In genomic region chr16:57167951-57168350, GRCh38 we compare ENCODE assay signal across 8 cellular contexts. TPM values are rescaled to one million over a fixed set of nuclear protein-coding genes. Genes with fewer than 3 reads are reported as not detected.
DNase-seq lines count a peak whose midpoint lies in the region; ATAC-seq and TF ChIP-seq lines count a peak whose summit lies in the region.

No MANE protein-coding gene starts in this region.

- H3K4me1 ChIP-seq in OCI-LY7 (ENCODE audit: insufficient read depth, low read length, poor library complexity, severe bottlenecking) (peaks cover 10% of the 10 kb centered on the region), mesendoderm (ENCODE audit: control insufficient read depth, low read depth, low read length) (no peaks in the 10 kb centered on the region)

- no peak overlapping the region for H2AK5ac ChIP-seq in mesendoderm (ENCODE audit: low read length)

- H4K8ac ChIP-seq in mesendoderm (ENCODE audit: low read depth, low read length), result no peak overlapping the region

- no peak overlapping the region for H3K18ac ChIP-seq in mesendoderm (ENCODE audit: low read length)

- H3K36me3 ChIP-seq in OCI-LY7 (ENCODE audit: insufficient read depth, low read length), result peaks cover 91% of the 10 kb centered on the region
- peaks cover 12% of the 10 kb centered on the region for H3K36me3 ChIP-seq in mesendoderm (ENCODE audit: control insufficient read depth, insufficient read depth, low read length)

- TF ChIP-seq CTCF in OCI-LY7 (conservative IDR thresholded peaks at IDR 0.05; ENCODE audit: low read length), result peak; percentile 96

- intact Hi-C loops in OCI-LY7 (cut with micrococcal nuclease; ENCODE audit: unreplicated experiment), result loop anchor here (1.0 to 2.0 kb wide), 4 partner anchors 75 to 204 kb away; partner anchors contain the start of gene CPNE2
- intact Hi-C loops in posterior cingulate gyrus (cut with DNase I), result loop anchor here (1.0 to 10.0 kb wide), 2 partner anchors 84 to 303 kb away; partner anchors contain the start of gene SLC12A3

- H4K20me1 ChIP-seq in OCI-LY7 (ENCODE audit: insufficient read depth, low read length), result no peaks in the 10 kb centered on the region

- H3K4me2 ChIP-seq in OCI-LY7 (ENCODE audit: low read length) (no peak overlapping the region), mesendoderm (ENCODE audit: low read length) (no peak overlapping the region)

- no peaks in the 10 kb centered on the region for H3K9me3 ChIP-seq in OCI-LY7 (ENCODE audit: low read length)

- H3K56ac ChIP-seq in mesendoderm (ENCODE audit: low read length), result no peak overlapping the region

- H3K79me1 ChIP-seq in mesendoderm (ENCODE audit: low read length), result no peaks in the 10 kb centered on the region

- H3K4me3 ChIP-seq in OCI-LY7 (ENCODE audit: low read depth, low read length, poor library complexity, severe bottlenecking) (no peak overlapping the region), mesendoderm (ENCODE audit: low read length) (no peak overlapping the region)

- no peak overlapping the region for H3K9ac ChIP-seq in mesendoderm (ENCODE audit: low read length)

- no peak overlapping the region for H3K23ac ChIP-seq in mesendoderm (ENCODE audit: low read length)

- H3K27ac ChIP-seq in OCI-LY7 (ENCODE audit: low read depth, low read length, poor library complexity, severe bottlenecking) (no peak overlapping the region), mesendoderm (ENCODE audit: low read depth, low read length) (no peak overlapping the region)

- DNase-seq in COLO668 (lab: John Stamatoyannopoulos, UW; ENCODE audit: unreplicated experiment), result peak; percentile 8
- peak; percentile 84 for DNase-seq in OCI-LY7 (ENCODE audit: low spot score)
- DNase-seq in dermis microvascular lymphatic vessel endothelial cell (ENCODE audit: low read depth in 2 of 2), result peak; percentile 51 to 84
- DNase-seq in mesendoderm, result peak; percentile 64
- no peak for DNase-seq in posterior cingulate gyrus

- no peak overlapping the region for H2BK5ac ChIP-seq in mesendoderm (ENCODE audit: low read length)

- H3K79me2 ChIP-seq in OCI-LY7 (ENCODE audit: insufficient read depth, low read depth, low read length) (no peaks in the 10 kb centered on the region), mesendoderm (ENCODE audit: control insufficient read depth, insufficient read depth, low read length) (no peaks in the 10 kb centered on the region)

- POLR2A ChIA-PET in OCI-LY7 (lab: Charles Lee), result interaction anchor here (0.5 to 0.6 kb wide), 2 partner anchors 70 to 433 kb away, joined by 3 to 4 read pairs; no protein-coding TSS in a partner anchor

- WGBS in mesendoderm (ENCODE audit: extremely low coverage, insufficient coverage, low lambda C conversion rate), result no CpG with 5 or more reads among the region's 4 CpGs

- H3K4ac ChIP-seq in mesendoderm (ENCODE audit: low read depth, low read length), result no peak overlapping the region

- no peak overlapping the region for H2BK120ac ChIP-seq in mesendoderm (ENCODE audit: low read depth, low read length)

- H3K27me3 ChIP-seq in mesendoderm (ENCODE audit: insufficient read depth, low read length, poor library complexity), result no peaks in the 10 kb centered on the region

- no peak overlapping the region for H2BK15ac ChIP-seq in mesendoderm (replicated peaks; ENCODE audit: low read depth)

- H3K9me2 ChIP-seq in OCI-LY7 (ENCODE audit: insufficient read depth, low read length), result no peaks in the 10 kb centered on the region

- no peak overlapping the region for H2AFZ ChIP-seq in OCI-LY7 (ENCODE audit: low read length)

- no TSS peak for BruUV-seq in OCI-LY7 (replicated peaks; lab: Mats Ljungman, UMichigan)

- H4K5ac ChIP-seq in mesendoderm (ENCODE audit: low read length), result no peak overlapping the region

- CTCF ChIA-PET in OCI-LY7 (lab: Charles Lee; ENCODE audit: unreplicated experiment), result no interaction called here

- peak; percentile 57 for ATAC-seq in GM18868 (IDR thresholded peaks at IDR 0.05; ENCODE audit: unreplicated experiment)
- no peak for ATAC-seq in HG02840 (IDR thresholded peaks at IDR 0.05; ENCODE audit: low FRiP score, unreplicated experiment)
- no peak for ATAC-seq in GM21423 (IDR thresholded peaks at IDR 0.05; ENCODE audit: unreplicated experiment)

RNA-seq across cellular contexts. Expression of gene PSME3IP1, which starts 17.9 kb away (rescaled TPM):
- 89.5 and 111 TPM in 2 replicates for total RNA-seq in OCI-LY7 (2014; rRNA removed; shearing (Covaris generic))
- total RNA-seq in OCI-LY7 (2022) (152 and 157 TPM in 2 replicates), dermis microvascular lymphatic vessel endothelial cell (50.8 and 51.0 TPM in 2 replicates)
- polyA plus RNA-seq in mesendoderm (2013, experiment 1 of 2), result 75.7 TPM
- polyA plus RNA-seq in mesendoderm (2013, experiment 2 of 2), result 77.7 TPM

RNA-seq across cellular contexts. Expression of gene RSPRY1, which starts 18.2 kb away (rescaled TPM):
- total RNA-seq in OCI-LY7 (2014; rRNA removed; shearing (Covaris generic)), result 17.1 and 25.6 TPM in 2 replicates
- total RNA-seq in OCI-LY7 (2022), result 25.2 and 29.7 TPM in 2 replicates
- 43.6 and 43.8 TPM in 2 replicates for total RNA-seq in dermis microvascular lymphatic vessel endothelial cell
- 33.0 TPM for polyA plus RNA-seq in mesendoderm (2013, experiment 1 of 2)
- 32.1 TPM for polyA plus RNA-seq in mesendoderm (2013, experiment 2 of 2)

Comparison
In these comparisons a context has a peak if more than half of its experiments do, and no peak if none do; other contexts are left out.
1. DNase-seq: peak in COLO668 (single experiment), OCI-LY7 (single experiment), dermis microvascular lymphatic vessel endothelial cell (2 of 2) and mesendoderm (single experiment); none in posterior cingulate gyrus (0 of 10).